In genomic region chr16:66478733-66479511, GRCh38 we compare ENCODE assay signal across 8 cellular contexts. TPM values are rescaled to one million over a fixed set of nuclear protein-coding genes. Genes with fewer than 3 reads are reported as not detected.
A peak's percentile ranks its signal among the peaks of the same experiment; 100 is the strongest.
DNase-seq lines count a peak whose midpoint lies in the region; FAIRE-seq and TF ChIP-seq lines count a peak whose summit lies in the region.

No MANE protein-coding gene starts in this region.

- H3K4me3 ChIP-seq in liver (ENCODE audit: low read depth in 1 of 3, low read length in 3 of 3): no peak overlapping the region

- peak; percentile 83 to 89 for TF ChIP-seq RAD21 in liver (IDR thresholded peaks at IDR 0.05)

- no peak overlapping the region for H3K27ac Mint-ChIP-seq in chondrocyte (ENCODE audit: unreplicated experiment)

- H3K4me3 Mint-ChIP-seq in chondrocyte (ENCODE audit: unreplicated experiment): no peak overlapping the region

- TF ChIP-seq CTCF in chondrocyte (IDR thresholded peaks at IDR 0.05) (peak; percentile 81), liver (IDR thresholded peaks at IDR 0.05; ENCODE audit: low read depth, low read length, missing input control) (peak; percentile 85)

- no peak for FAIRE-seq in H54 (lab: Jason Lieb, UNC)

- no peaks in the 10 kb centered on the region for H3K36me3 ChIP-seq in liver (ENCODE audit: control insufficient read depth in 4 of 4, insufficient read depth in 3 of 4, low read depth in 1 of 4, low read length in 3 of 4)

- no peaks in the 10 kb centered on the region for H3K9me3 Mint-ChIP-seq in chondrocyte (ENCODE audit: low read depth)

- WGBS in liver: 22% methylated on average over 10 of the region's 10 CpGs

- H3K4me1 ChIP-seq in liver (ENCODE audit: control insufficient read depth in 4 of 4, insufficient read depth in 4 of 4, low read length in 3 of 4): peaks cover 0 to 5% (median under 1%) of the 10 kb centered on the region in 4 donors

- H3K9me3 ChIP-seq in liver (ENCODE audit: control insufficient read depth in 4 of 4, low read length in 3 of 4): no peaks in the 10 kb centered on the region

- no peak for TF ChIP-seq POLR2A in H54 (IDR thresholded peaks at IDR 0.05; ENCODE audit: low read depth, low read length)

- no peaks in the 10 kb centered on the region for H3K36me3 Mint-ChIP-seq in chondrocyte (ENCODE audit: low read depth)

- peaks cover 4% of the 10 kb centered on the region for H3K27me3 Mint-ChIP-seq in chondrocyte (ENCODE audit: low read depth)

- peaks cover 0 to 3% (median 0%) of the 10 kb centered on the region in 4 donors for H3K27me3 ChIP-seq in liver (ENCODE audit: control insufficient read depth in 4 of 4, insufficient read depth in 4 of 4, low read length in 3 of 4)

- DNase-seq in EH (ENCODE audit: low read depth): peak; percentile 73
- peak; percentile 56 for DNase-seq in H54 (ENCODE audit: insufficient read length, low spot score)
- peak; percentile 83 for DNase-seq in NAMALWA (ENCODE audit: low spot score)
- peak; percentile 74 to 83 for DNase-seq in activated CD4-positive, alpha-beta T cell treated with anti-CD3 and anti-CD28 coated beads for 24 hours (ENCODE audit: low read depth in 2 of 2)
- peak; percentile 68 for DNase-seq in chondrocyte (ENCODE audit: low spot score)
- DNase-seq in stimulated activated CD8-positive, alpha-beta memory T cell treated with anti-CD3 and anti-CD28 coated beads, Interleukin-12 subunit alpha, Interleukin-12 subunit beta, amount 100 ng/mL, for 4 hours (ENCODE audit: low read depth): peak; percentile 54
- no peak for DNase-seq in middle frontal gyrus (ENCODE audit: extremely low spot score, low spot score)

- peaks cover 6% of the 10 kb centered on the region for H3K4me1 Mint-ChIP-seq in chondrocyte (ENCODE audit: low read depth)

- H3K9ac ChIP-seq in liver (ENCODE audit: low read depth in 1 of 2, low read length in 2 of 2): peak overlapping the region in 1 of 2 donors; percentile 26

- H3K27ac ChIP-seq in liver (ENCODE audit: low read depth in 1 of 2, low read length in 2 of 2): no peak overlapping the region

TF ChIP-seq in liver, 16 proteins besides CTCF, POLR2A, EP300 and RAD21:
- TF ChIP-seq HNF4A (conservative IDR thresholded peaks at IDR 0.05) (peak in 1 of 2 donors; percentile 28), RXRA (IDR thresholded peaks at IDR 0.05) (peak in 1 of 2 donors; percentile 61), NR2F2 (IDR thresholded peaks at IDR 0.05) (peak; percentile 23), HNF4G (IDR thresholded peaks at IDR 0.05) (no peak)

RNA-seq across cellular contexts. Expression of gene BEAN1, which starts 51.8 kb away (rescaled TPM):
- total RNA-seq in chondrocyte (3.1 to 4.1 TPM (median 3.7 TPM) in 3 replicates), liver (under 1 TPM in 1 of 2 donors, not detected in 1; 0.25 TPM)
- under 1 TPM; 0.22 to 0.99 TPM for polyA plus RNA-seq in liver
